Comparison of ENCODE assay signal across 1 cellular context in the genomic region with DNA sequence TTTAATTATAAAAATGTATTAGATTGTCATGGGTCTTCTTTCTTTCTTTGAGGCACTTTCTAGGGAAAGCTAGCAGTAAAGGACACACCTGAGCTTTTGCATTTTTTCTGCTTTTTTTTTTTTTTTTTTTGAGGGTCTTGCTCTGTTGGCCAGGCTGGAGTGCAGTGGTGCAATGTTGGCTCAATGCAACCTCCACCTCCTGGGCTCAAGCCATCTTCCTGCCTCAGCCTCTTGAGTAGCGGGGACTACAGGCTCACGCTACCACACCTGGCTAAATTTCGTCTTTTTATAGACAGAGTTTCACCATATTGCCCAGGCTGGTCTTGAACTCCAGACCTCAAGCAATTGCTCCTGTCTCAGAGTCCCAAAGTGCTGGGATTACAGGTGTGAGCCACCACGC.
TF ChIP-seq lines count a peak whose summit lies in the region.

No MANE protein-coding gene starts in this region.

TF ChIP-seq in HEK293, 187 proteins besides CTCF, POLR2A, EP300 and RAD21:
- TF ChIP-seq, protein P1, sequence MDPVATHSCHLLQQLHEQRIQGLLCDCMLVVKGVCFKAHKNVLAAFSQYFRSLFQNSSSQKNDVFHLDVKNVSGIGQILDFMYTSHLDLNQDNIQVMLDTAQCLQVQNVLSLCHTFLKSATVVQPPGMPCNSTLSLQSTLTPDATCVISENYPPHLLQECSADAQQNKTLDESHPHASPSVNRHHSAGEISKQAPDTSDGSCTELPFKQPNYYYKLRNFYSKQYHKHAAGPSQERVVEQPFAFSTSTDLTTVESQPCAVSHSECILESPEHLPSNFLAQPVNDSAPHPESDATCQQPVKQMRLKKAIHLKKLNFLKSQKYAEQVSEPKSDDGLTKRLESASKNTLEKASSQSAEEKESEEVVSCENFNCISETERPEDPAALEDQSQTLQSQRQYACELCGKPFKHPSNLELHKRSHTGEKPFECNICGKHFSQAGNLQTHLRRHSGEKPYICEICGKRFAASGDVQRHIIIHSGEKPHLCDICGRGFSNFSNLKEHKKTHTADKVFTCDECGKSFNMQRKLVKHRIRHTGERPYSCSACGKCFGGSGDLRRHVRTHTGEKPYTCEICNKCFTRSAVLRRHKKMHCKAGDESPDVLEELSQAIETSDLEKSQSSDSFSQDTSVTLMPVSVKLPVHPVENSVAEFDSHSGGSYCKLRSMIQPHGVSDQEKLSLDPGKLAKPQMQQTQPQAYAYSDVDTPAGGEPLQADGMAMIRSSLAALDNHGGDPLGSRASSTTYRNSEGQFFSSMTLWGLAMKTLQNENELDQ (tag by site-specific recombination; IDR thresholded peaks at IDR 0.05; ENCODE audit: low read depth): no peak
- TF ChIP-seq ZNF121 (tag by site-specific recombination; IDR thresholded peaks at IDR 0.05) (peak; percentile 75), ZNF692 (tag by site-specific recombination; IDR thresholded peaks at IDR 0.05) (no peak), ZNF404 (tag by site-specific recombination; IDR thresholded peaks at IDR 0.05) (no peak)
- TF ChIP-seq, protein P2, sequence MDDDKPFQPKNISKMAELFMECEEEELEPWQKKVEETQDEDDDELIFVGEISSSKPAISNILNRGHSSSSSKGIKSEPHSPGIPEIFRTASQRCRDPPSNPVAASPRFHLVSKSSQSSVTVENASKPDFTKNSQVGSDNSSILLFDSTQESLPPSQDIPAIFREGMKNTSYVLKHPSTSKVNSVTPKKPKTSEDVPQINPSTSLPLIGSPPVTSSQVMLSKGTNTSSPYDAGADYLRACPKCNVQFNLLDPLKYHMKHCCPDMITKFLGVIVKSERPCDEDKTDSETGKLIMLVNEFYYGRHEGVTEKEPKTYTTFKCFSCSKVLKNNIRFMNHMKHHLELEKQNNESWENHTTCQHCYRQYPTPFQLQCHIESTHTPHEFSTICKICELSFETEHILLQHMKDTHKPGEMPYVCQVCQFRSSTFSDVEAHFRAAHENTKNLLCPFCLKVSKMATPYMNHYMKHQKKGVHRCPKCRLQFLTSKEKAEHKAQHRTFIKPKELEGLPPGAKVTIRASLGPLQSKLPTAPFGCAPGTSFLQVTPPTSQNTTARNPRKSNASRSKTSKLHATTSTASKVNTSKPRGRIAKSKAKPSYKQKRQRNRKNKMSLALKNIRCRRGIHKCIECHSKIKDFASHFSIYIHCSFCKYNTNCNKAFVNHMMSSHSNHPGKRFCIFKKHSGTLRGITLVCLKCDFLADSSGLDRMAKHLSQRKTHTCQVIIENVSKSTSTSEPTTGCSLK (tag by site-specific recombination; IDR thresholded peaks at IDR 0.05): no peak
